In the genomic region with DNA sequence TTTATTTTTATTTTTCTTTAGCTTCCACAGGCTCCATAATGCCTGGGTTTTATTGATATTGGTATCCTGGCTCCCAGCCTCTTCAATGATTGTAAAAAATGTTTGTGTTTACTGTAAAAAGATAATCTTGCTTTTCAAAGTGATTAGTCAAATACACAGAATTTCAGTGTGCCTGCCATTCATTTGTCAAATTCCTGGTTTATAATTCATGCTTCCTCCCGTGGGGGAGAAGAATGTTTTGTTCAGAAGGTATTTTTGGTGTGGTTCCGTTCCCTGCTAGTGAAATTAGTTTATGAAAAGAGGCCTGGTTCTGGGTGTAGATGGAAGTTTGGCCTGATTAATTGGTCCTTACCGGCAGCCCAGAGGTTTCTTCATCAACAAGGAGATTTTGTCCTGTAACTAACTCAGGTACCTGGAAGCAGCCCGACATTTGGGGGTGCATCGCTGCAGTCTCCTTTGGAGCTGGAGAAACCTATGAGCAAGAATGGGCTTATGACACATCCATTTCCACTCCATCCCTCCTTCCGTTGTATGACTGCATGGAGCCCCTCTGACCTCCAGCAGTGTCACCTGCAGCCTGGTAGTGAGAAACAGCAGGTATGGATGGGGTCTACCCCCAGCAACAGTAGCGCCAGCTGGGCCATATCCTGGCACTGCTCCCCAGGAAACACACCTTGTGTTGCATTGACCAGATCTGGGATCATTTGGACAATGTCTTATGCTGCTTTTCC, we compare ENCODE assay signal across 17 cellular contexts.
DNase-seq lines count a peak whose midpoint lies in the region; ATAC-seq and TF ChIP-seq lines count a peak whose summit lies in the region.
"Had no signal": no experiment of that assay in that cellular context is flagged by ENCODE, and none has a peak within 500 bp of the region (broad histone marks: within the 10 kb centered on the region; RNA-seq: fewer than 3 reads in every experiment).

No MANE protein-coding gene starts in this region.

- no peaks in the 10 kb centered on the region for H3K9me3 ChIP-seq in right lobe of liver
- H3K9me3 ChIP-seq: body of pancreas had no signal

- TF ChIP-seq CTCF in choroid plexus epithelial cell (conservative IDR thresholded peaks at IDR 0.05; ENCODE audit: low read depth, low read length) (no peak), nephron progenitor cell (IDR thresholded peaks at IDR 0.05) (no peak), right lobe of liver (IDR thresholded peaks at IDR 0.05) (no peak)

- H3K27me3 ChIP-seq in right lobe of liver, result no peaks in the 10 kb centered on the region
- H3K27me3 ChIP-seq: body of pancreas had no signal

- no peaks in the 10 kb centered on the region for H3K36me3 ChIP-seq in right lobe of liver

- TF ChIP-seq POLR2A in right lobe of liver (IDR thresholded peaks at IDR 0.05), result no peak

- no peak overlapping the region for H3K4me3 Mint-ChIP-seq in nephron progenitor cell
- H3K4me3 Mint-ChIP-seq: effector memory CD8-positive, alpha-beta T cell had no signal

- no peak overlapping the region for H3K4me3 ChIP-seq in choroid plexus epithelial cell (ENCODE audit: low read depth, low read length)
- H3K4me3 ChIP-seq in right lobe of liver, result no peak overlapping the region
- H3K4me3 ChIP-seq: body of pancreas had no signal

- H3K36me3 Mint-ChIP-seq in nephron progenitor cell (ENCODE audit: low read depth), result peaks cover 40% of the 10 kb centered on the region

- peaks cover 8% of the 10 kb centered on the region for H3K27me3 Mint-ChIP-seq in nephron progenitor cell (ENCODE audit: low read depth, poor library complexity)

- no peaks in the 10 kb centered on the region for H3K9me3 Mint-ChIP-seq in nephron progenitor cell
- H3K9me3 Mint-ChIP-seq: effector memory CD8-positive, alpha-beta T cell had no signal

- peak overlapping the region; percentile 45 for H3K27ac Mint-ChIP-seq in nephron progenitor cell
- H3K27ac Mint-ChIP-seq: effector memory CD8-positive, alpha-beta T cell had no signal

- ATAC-seq in right lobe of liver (no peak), GM18873 (IDR thresholded peaks at IDR 0.05; ENCODE audit: low FRiP score, unreplicated experiment) (no peak)
- ATAC-seq: body of pancreas; effector memory CD8-positive, alpha-beta T cell had no signal

- DNase-seq in 8988T (peak; percentile 28), HPDE6-E6E7 (ENCODE audit: extremely low spot score) (peak; percentile 17), choroid plexus epithelial cell (ENCODE audit: low read depth) (peak; percentile 45), nephron progenitor cell (no peak), NCI-H146 treated with DMSO at 0.1 percent for 48 hours (lab: John Stamatoyannopoulos, UW; ENCODE audit: unreplicated experiment) (no peak), right lobe of liver (no peak)
- no peak for DNase-seq in stimulated activated CD4-positive, alpha-beta T cell treated with anti-CD3 and anti-CD28 coated beads, Interleukin-4, amount 100 ng/mL, for 4 hours
- DNase-seq: activated CD4-positive, alpha-beta T cell treated with anti-CD3 and anti-CD28 coated beads, Interleukin-2, amount 50 U/mL, for 48 hours; DMS153; effector memory CD8-positive, alpha-beta T cell; NCI-H187; NCI-H526 treated with DMSO at 0.1 percent for 48 hours; stimulated activated CD4-positive, alpha-beta T cell treated with anti-CD3 and anti-CD28 coated beads, Interleukin-12 subunit alpha, Interleukin-12 subunit beta, amount 100 ng/mL, for 4 hours; T1000 had no signal

- H3K4me1 ChIP-seq in right lobe of liver, result no peaks in the 10 kb centered on the region

- peaks cover 53% of the 10 kb centered on the region for H3K4me1 Mint-ChIP-seq in nephron progenitor cell

- H3K27ac ChIP-seq in right lobe of liver, result no peak overlapping the region
- H3K27ac ChIP-seq: KMS-11 had no signal

- WGBS in right lobe of liver (ENCODE audit: insufficient coverage, low coverage, low lambda C conversion rate, missing lambda C conversion rate), result 74% methylated on average over 5 of the region's 7 CpGs

- intact Hi-C loops in right lobe of liver (cut with DNase I), result no loop called here

Comparison
In these comparisons a context has a peak if more than half of its experiments do, and no peak if none do; other contexts are left out.
1. DNase-seq: peak in 8988T (single experiment), HPDE6-E6E7 (single experiment) and choroid plexus epithelial cell (single experiment); none in nephron progenitor cell (single experiment), NCI-H146 treated with DMSO at 0.1 percent for 48 hours (single experiment), right lobe of liver (0 of 3) and stimulated activated CD4-positive, alpha-beta T cell treated with anti-CD3 and anti-CD28 coated beads, Interleukin-4, amount 100 ng/mL, for 4 hours (0 of 2).